ENCODE assay signal across 8 cellular contexts in the genomic region with DNA sequence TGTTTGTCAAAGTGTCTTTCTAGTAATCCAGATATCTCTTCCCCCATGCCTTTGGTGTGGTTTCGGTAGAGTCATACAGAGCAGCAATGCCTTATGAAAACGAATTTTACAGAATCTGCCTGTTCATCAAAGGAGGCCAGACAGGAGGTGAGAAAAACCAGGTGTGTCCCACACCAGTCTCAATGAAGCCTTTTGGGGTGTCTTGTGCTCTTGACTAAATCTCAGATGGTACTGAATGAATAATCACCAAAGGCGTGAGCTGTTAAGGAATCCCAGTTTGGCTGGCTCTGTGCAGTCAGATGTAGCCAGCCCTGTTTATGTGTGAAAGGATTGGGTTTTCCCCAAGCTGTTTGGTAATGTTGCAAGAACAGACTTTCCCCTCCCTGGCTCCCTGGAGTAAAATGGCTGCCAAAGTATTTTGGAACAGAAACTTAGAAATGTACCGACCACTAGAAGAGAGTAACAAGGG.
DNase-seq lines count a peak whose midpoint lies in the region; ATAC-seq and TF ChIP-seq lines count a peak whose summit lies in the region.

No MANE protein-coding gene starts in this region.

- no peak for TF ChIP-seq POLR2A in gastroesophageal sphincter (IDR thresholded peaks at IDR 0.05)

- TF ChIP-seq CTCF in gastroesophageal sphincter (IDR thresholded peaks at IDR 0.05) = no peak

- ATAC-seq in GM18502 (IDR thresholded peaks at IDR 0.05; ENCODE audit: poor library complexity, unreplicated experiment) (peak; percentile 87), HG02763 (IDR thresholded peaks at IDR 0.05; ENCODE audit: unreplicated experiment) (peak; percentile 75), gastroesophageal sphincter (peak; percentile 87)

- H3K27me3 ChIP-seq in gastroesophageal sphincter = no peaks in the 10 kb centered on the region

- H3K4me3 ChIP-seq in gastroesophageal sphincter = no peak overlapping the region

- peaks cover 0 to 4% (median 0%) of the 10 kb centered on the region in 3 donors for H3K4me1 ChIP-seq in gastroesophageal sphincter

- TF ChIP-seq EP300 in gastroesophageal sphincter (IDR thresholded peaks at IDR 0.05) = no peak

- peak; percentile 13 to 58 for DNase-seq in activated CD4-positive, alpha-beta T cell treated with anti-CD3 and anti-CD28 coated beads, Interleukin-2, amount 50 U/mL, for 24 hours (ENCODE audit: low read depth in 1 of 2, low spot score in 1 of 2)
- DNase-seq in stimulated activated CD8-positive, alpha-beta memory T cell treated with anti-CD3 and anti-CD28 coated beads, Interleukin-15, amount 100 ng/mL, for 48 hours (ENCODE audit: low read depth in 2 of 2) = peak; percentile 36 to 56
- DNase-seq in NCI-H446 (lab: John Stamatoyannopoulos, UW) (no peak), NCI-H1417 treated with DMSO at 0.1 percent for 48 hours (lab: John Stamatoyannopoulos, UW) (no peak), COLO668 (lab: John Stamatoyannopoulos, UW; ENCODE audit: unreplicated experiment) (no peak)

- WGBS in gastroesophageal sphincter (ENCODE audit: low coverage in 1 of 2), 2 donors = 33 to 65% methylated on average over 3 to 4 of the region's 4 CpGs

- no peaks in the 10 kb centered on the region for H3K36me3 ChIP-seq in gastroesophageal sphincter

- H3K9me3 ChIP-seq in gastroesophageal sphincter = no peaks in the 10 kb centered on the region

- H3K27ac ChIP-seq in gastroesophageal sphincter = peak overlapping the region in 2 of 4 donors; percentile 34 to 38

Comparison
In these comparisons a context has a peak if more than half of its experiments do, and no peak if none do; other contexts are left out.
1. DNase-seq: peak in activated CD4-positive, alpha-beta T cell treated with anti-CD3 and anti-CD28 coated beads, Interleukin-2, amount 50 U/mL, for 24 hours (2 of 2) and stimulated activated CD8-positive, alpha-beta memory T cell treated with anti-CD3 and anti-CD28 coated beads, Interleukin-15, amount 100 ng/mL, for 48 hours (2 of 2); none in NCI-H446 (0 of 2), NCI-H1417 treated with DMSO at 0.1 percent for 48 hours (single experiment) and COLO668 (single experiment).
2. Peak in every context shown above with its lines, with median percentiles within 50 percentile points of each other: ATAC-seq.